Comparison of ENCODE assay signal across 11 cellular contexts in genomic region chr9:72441296-72442211, GRCh38.
A peak's percentile ranks its signal among the peaks of the same experiment; 100 is the strongest.
DNase-seq lines count a peak whose midpoint lies in the region; ATAC-seq and TF ChIP-seq lines count a peak whose summit lies in the region.
"Had no signal": no experiment of that assay in that cellular context is flagged by ENCODE, and none has a peak within 500 bp of the region (broad histone marks: within the 10 kb centered on the region; RNA-seq: fewer than 3 reads in every experiment).

No MANE protein-coding gene starts in this region.

- CTCF ChIA-PET in Calu3 (lab: Charles Lee): no interaction called here

- intact Hi-C loops in Calu3 (cut with micrococcal nuclease; ENCODE audit: unreplicated experiment): loop anchor here (5.0 to 10.0 kb wide), 3 partner anchors 36 to 143 kb away; partner anchors contain the start of gene TMC1
- intact Hi-C loops in left cardiac atrium (cut with DNase I): no loop called here

- H3K27ac Mint-ChIP-seq in Calu3 (ENCODE audit: unreplicated experiment): peak overlapping the region; percentile 48
- H3K27ac Mint-ChIP-seq in effector memory CD8-positive, alpha-beta T cell: peak overlapping the region; percentile 71 to 77

- H3K4me1 Mint-ChIP-seq in Calu3 (ENCODE audit: low read depth, unreplicated experiment): peaks cover 29% of the 10 kb centered on the region
- peaks cover 8 to 14% of the 10 kb centered on the region in 2 donors for H3K4me1 Mint-ChIP-seq in effector memory CD8-positive, alpha-beta T cell (ENCODE audit: low read depth in 2 of 2)

- TF ChIP-seq CTCF in Calu3 (IDR thresholded peaks at IDR 0.05; ENCODE audit: unreplicated experiment): no peak

- H3K4me3 Mint-ChIP-seq in Calu3 (ENCODE audit: low read depth, unreplicated experiment): no peak overlapping the region
- H3K4me3 Mint-ChIP-seq in effector memory CD8-positive, alpha-beta T cell: no peak overlapping the region

- BruUV-seq in Calu3 (replicated peaks; lab: Mats Ljungman, UMichigan): no TSS peak

- H3K36me3 Mint-ChIP-seq in Calu3 (ENCODE audit: insufficient read depth, unreplicated experiment): no peaks in the 10 kb centered on the region
- H3K36me3 Mint-ChIP-seq in effector memory CD8-positive, alpha-beta T cell (ENCODE audit: insufficient read depth): peaks cover 11% of the 10 kb centered on the region

- no peak for ATAC-seq in effector memory CD8-positive, alpha-beta T cell (replicated peaks)
- ATAC-seq in left cardiac atrium (no peak), GM21381 (IDR thresholded peaks at IDR 0.05; ENCODE audit: unreplicated experiment) (no peak)
- ATAC-seq: K562 had no signal

- DNase-seq in Calu3 (no peak), M059J (ENCODE audit: low read depth) (peak; percentile 58), midbrain (lab: John Stamatoyannopoulos, UW) (peak; percentile 24), left cardiac atrium (no peak), GDM1 (lab: John Stamatoyannopoulos, UW) (no peak), occipital lobe (lab: John Stamatoyannopoulos, UW) (no peak)
- DNase-seq in effector memory CD8-positive, alpha-beta T cell: no peak
- DNase-seq: NCI-H2081, T-helper 9 cell had no signal

- H3K9me3 Mint-ChIP-seq in Calu3 (ENCODE audit: low read depth, unreplicated experiment): no peaks in the 10 kb centered on the region
- H3K9me3 Mint-ChIP-seq in effector memory CD8-positive, alpha-beta T cell: no peaks in the 10 kb centered on the region

- H3K27me3 Mint-ChIP-seq in Calu3 (ENCODE audit: unreplicated experiment): no peaks in the 10 kb centered on the region
- no peaks in the 10 kb centered on the region for H3K27me3 Mint-ChIP-seq in effector memory CD8-positive, alpha-beta T cell

Comparison
In these comparisons a context has a peak if more than half of its experiments do, and no peak if none do; other contexts are left out.
1. DNase-seq: peak in M059J (single experiment) and midbrain (single experiment); none in Calu3 (single experiment), effector memory CD8-positive, alpha-beta T cell (0 of 3), left cardiac atrium (single experiment), GDM1 (single experiment) and occipital lobe (single experiment).